Comparison of ENCODE assay signal across 9 cellular contexts in genomic region chr12:54549774-54550451, GRCh38. TPM values are rescaled to one million over a fixed set of nuclear protein-coding genes. Genes with fewer than 3 reads are reported as not detected.
DNase-seq lines count a peak whose midpoint lies in the region; ATAC-seq, FAIRE-seq and TF ChIP-seq lines count a peak whose summit lies in the region.
"Had no signal": no experiment of that assay in that cellular context is flagged by ENCODE, and none has a peak within 500 bp of the region (broad histone marks: within the 10 kb centered on the region; RNA-seq: fewer than 3 reads in every experiment).

No MANE protein-coding gene starts in this region.

- peaks cover 15% of the 10 kb centered on the region for H3K36me3 Mint-ChIP-seq in stimulated activated memory B cell treated with anti-CD40 and anti-IgM and Interleukin-4, amounts not matched to agents 10 μg/mL and 1 μg/mL and 100 μg/mL, for 72 hours

- H2AFZ ChIP-seq in GM12878 (ENCODE audit: control insufficient read depth, low read depth, low read length): no peak overlapping the region
- H2AFZ ChIP-seq in HepG2 (ENCODE audit: low read length): no peak overlapping the region

- H3K27me3 Mint-ChIP-seq in stimulated activated memory B cell treated with anti-CD40 and anti-IgM and Interleukin-4, amounts not matched to agents 10 μg/mL and 1 μg/mL and 100 μg/mL, for 72 hours: peaks cover 23% of the 10 kb centered on the region

- ATAC-seq in GM18498 (IDR thresholded peaks at IDR 0.05; ENCODE audit: unreplicated experiment) (peak; percentile 23), GM12878 (peak; percentile 40), HepG2 (peak; percentile 58)
- ATAC-seq in stimulated activated memory B cell treated with anti-CD40 and anti-IgM and Interleukin-4, amounts not matched to agents 10 μg/mL and 1 μg/mL and 100 μg/mL, for 72 hours: peak; percentile 69

- H3K4me2 ChIP-seq in GM12878 (ENCODE audit: control insufficient read depth, insufficient read depth): peak overlapping the region; percentile 73
- peak overlapping the region; percentile 46 for H3K4me2 ChIP-seq in HepG2 (ENCODE audit: low read depth, low read length)

- peaks cover 22% of the 10 kb centered on the region for H3K4me1 Mint-ChIP-seq in stimulated activated memory B cell treated with anti-CD40 and anti-IgM and Interleukin-4, amounts not matched to agents 10 μg/mL and 1 μg/mL and 100 μg/mL, for 72 hours

- H4K20me1 ChIP-seq in GM12878 (ENCODE audit: control insufficient read depth, insufficient read depth): no peaks in the 10 kb centered on the region
- H4K20me1 ChIP-seq in HepG2 (ENCODE audit: insufficient read depth, low read length): no peaks in the 10 kb centered on the region

- H3K79me2 ChIP-seq in GM12878 (ENCODE audit: control insufficient read depth, insufficient read depth, low read length) (no peaks in the 10 kb centered on the region), HepG2 (ENCODE audit: insufficient read depth, low read length) (no peaks in the 10 kb centered on the region)

- H3K9me3 ChIP-seq in GM12878 (replicated peaks; ENCODE audit: control insufficient read depth, insufficient read depth, low read length): no peaks in the 10 kb centered on the region
- no peaks in the 10 kb centered on the region for H3K9me3 ChIP-seq in HepG2 (ENCODE audit: low read length)

- BruUV-seq in GM12878 (replicated peaks; lab: Mats Ljungman, UMichigan) (no TSS peak), HepG2 (replicated peaks; lab: Mats Ljungman, UMichigan) (no TSS peak)

- H3K4me3 Mint-ChIP-seq in stimulated activated memory B cell treated with anti-CD40 and anti-IgM and Interleukin-4, amounts not matched to agents 10 μg/mL and 1 μg/mL and 100 μg/mL, for 72 hours: peak overlapping the region; percentile 89

- WGBS in GM12878 (ENCODE audit: insufficient coverage, insufficient replicate concordance, low lambda C conversion rate, missing lambda C conversion rate): 38% methylated on average over 20 of the region's 22 CpGs
- WGBS in HepG2 (ENCODE audit: low lambda C conversion rate): 23% methylated on average over 14 of the region's 22 CpGs

- POLR2A ChIA-PET in GM12878 (lab: Charles Lee) (interaction anchor here (1.0 to 1.6 kb wide), 2 partner anchors 11 to 29 kb away, joined by 3 to 5 read pairs; no protein-coding TSS in a partner anchor), HepG2 (lab: Yijun Ruan, JAX) (no interaction called here)

- in situ Hi-C loops in GM12878 (cut with MboI): no loop called here
- in situ Hi-C loops in HepG2 (cut with HindIII; ENCODE audit: extremely low pct_ligation_motif_present, low pct_unique_long_range_greater_than_20kb): no loop called here

- TF ChIP-seq RAD21 in GM12878 (IDR thresholded peaks at IDR 0.05; ENCODE audit: insufficient read depth, low read depth, low read length) (no peak), HepG2 (CRISPR knock-in tag; IDR thresholded peaks at IDR 0.05) (no peak)

- SMC1A ChIA-PET in GM12878 (lab: Charles Lee; ENCODE audit: uncharacterized antibody, unreplicated experiment): no interaction called here

- FAIRE-seq in GM12878 (lab: Jason Lieb, UNC) (no peak), HepG2 (lab: Jason Lieb, UNC) (no peak)

- TF ChIP-seq CTCF in GM12878 (IDR thresholded peaks at IDR 0.05 in 2 of 3, conservative IDR thresholded peaks at IDR 0.05 in 1 of 3; ENCODE audit: control insufficient read depth in 2 of 3, extremely low read depth in 1 of 3, insufficient read depth in 1 of 3, low read depth in 3 of 3, low read length in 3 of 3) (no peak), HepG2 (CRISPR knock-in tag; IDR thresholded peaks at IDR 0.05) (no peak)

- intact Hi-C loops in GM12878 (cut with micrococcal nuclease; ENCODE audit: unreplicated experiment): no loop called here
- intact Hi-C loops in HepG2 (cut with micrococcal nuclease; ENCODE audit: unreplicated experiment): no loop called here

- peak; percentile 59; the same call in 1 of the 2 replicates for TF ChIP-seq POLR2A in GM12878 (IDR thresholded peaks at IDR 0.05; ENCODE audit: low read depth, low read length)
- no peak for TF ChIP-seq POLR2A in HepG2 (IDR thresholded peaks at IDR 0.05; ENCODE audit: insufficient read depth in 1 of 2, low read depth in 2 of 2, low read length in 2 of 2)

- RAD21 ChIA-PET in GM12878 (lab: Charles Lee; ENCODE audit: unreplicated experiment): no interaction called here

- H3K4me3 ChIP-seq in GM12878 (peak overlapping the region; percentile 45), HepG2 (replicated peaks in 1 of 3; ENCODE audit: insufficient read depth in 1 of 3, low read depth in 2 of 3, low read length in 3 of 3) (peak overlapping the region in 1 of 3 experiments; percentile 50; a peak in 1 of 6 replicates)

- CTCF ChIA-PET in GM12878 (lab: Yijun Ruan, JAX) (interaction anchor here (1.0 to 2.4 kb wide), 2 partner anchors 30 to 151 kb away, joined by 4 to 6 read pairs; no protein-coding TSS in a partner anchor), HepG2 (lab: Yijun Ruan, JAX; ENCODE audit: low intra/inter-chr PET ratio, low total read pairs) (no interaction called here)

- H3K27me3 ChIP-seq in GM12878 (replicated peaks in 1 of 2; ENCODE audit: control insufficient read depth in 2 of 2, insufficient read depth in 2 of 2, low read length in 1 of 2) (no peaks in the 10 kb centered on the region), HepG2 (ENCODE audit: control insufficient read depth in 1 of 2, insufficient read depth in 2 of 2, low read length in 2 of 2) (peaks cover 4 to 34% of the 10 kb centered on the region in 2 experiments; a peak in 3 of 5 replicates)

- peaks cover 5% of the 10 kb centered on the region; the same call in 1 of the 2 replicates for H3K4me1 ChIP-seq in GM12878 (ENCODE audit: control insufficient read depth, insufficient read depth, low read length)
- H3K4me1 ChIP-seq in HepG2 (ENCODE audit: insufficient read depth, low read length): no peaks in the 10 kb centered on the region

- peak overlapping the region; percentile 69 for H3K27ac Mint-ChIP-seq in stimulated activated memory B cell treated with anti-CD40 and anti-IgM and Interleukin-4, amounts not matched to agents 10 μg/mL and 1 μg/mL and 100 μg/mL, for 72 hours

- DNase-seq in NAMALWA (ENCODE audit: low spot score) (peak; percentile 11), GM12878 (ENCODE audit: low read depth, low spot score) (no peak), HepG2 (ENCODE audit: low spot score) (no peak), SIG-M5 (lab: John Stamatoyannopoulos, UW) (no peak), NCI-H2081 (lab: John Stamatoyannopoulos, UW) (no peak), medulla oblongata (ENCODE audit: extremely low spot score) (no peak)

- TF ChIP-seq EP300 in GM12878 (IDR thresholded peaks at IDR 0.05; ENCODE audit: borderline replicate concordance in 1 of 2, control insufficient read depth in 1 of 2, low read depth in 2 of 2, low read length in 2 of 2) (no peak), HepG2 (IDR thresholded peaks at IDR 0.05; ENCODE audit: low read depth in 2 of 2, low read length in 2 of 2) (no peak), HepG2 (CRISPR knock-in tag; IDR thresholded peaks at IDR 0.05; ENCODE audit: borderline replicate concordance) (no peak)

- H3K9ac ChIP-seq in GM12878 (ENCODE audit: control insufficient read depth, insufficient read depth, low read length) (no peak overlapping the region), HepG2 (ENCODE audit: insufficient read depth, low read depth, low read length) (no peak overlapping the region)

- H3K9me3 Mint-ChIP-seq in stimulated activated memory B cell treated with anti-CD40 and anti-IgM and Interleukin-4, amounts not matched to agents 10 μg/mL and 1 μg/mL and 100 μg/mL, for 72 hours: no peaks in the 10 kb centered on the region

- no peak overlapping the region for H3K27ac ChIP-seq in GM12878 (ENCODE audit: control insufficient read depth, insufficient read depth)
- no peak overlapping the region for H3K27ac ChIP-seq in HepG2 (ENCODE audit: extremely low read length, insufficient read depth, low read length)

- no peaks in the 10 kb centered on the region; a peak in 1 of 4 replicates for H3K36me3 ChIP-seq in GM12878 (ENCODE audit: control insufficient read depth in 2 of 2, insufficient read depth in 2 of 2, low read length in 1 of 2)
- H3K36me3 ChIP-seq in HepG2 (replicated peaks in 1 of 2; ENCODE audit: control insufficient read depth in 1 of 2, insufficient read depth in 2 of 2, low read length in 2 of 2): no peaks in the 10 kb centered on the region

RNA-seq across cellular contexts. Expression of gene PDE1B, which starts 0.5 kb away (rescaled TPM):
- 42.2 and 44.3 TPM in 2 replicates for total RNA-seq in GM12878 (2013; cell fraction: nucleolus; rRNA removed)
- total RNA-seq in GM12878 (2014; rRNA removed) (3.3 and 3.6 TPM in 2 replicates), GM12878 (2014; rRNA removed; fragmentation: Illumina TruSeq; extraction: Trizol) (2.4 and 2.9 TPM in 2 replicates), GM12878 (2021) (2.6 and 3.5 TPM in 2 replicates), HepG2 (2016; rRNA removed; fragmentation: Illumina TruSeq; extraction: Trizol) (not detected in 2 replicates)
- polyA plus RNA-seq in GM12878 (2011; ENCODE audit: low read depth): 5.6 TPM
- polyA plus RNA-seq in GM12878 (2011; rRNA removed) (8.1 and 10.3 TPM in 2 replicates), GM12878 (2014; fragmentation: Illumina TruSeq; extraction: Trizol) (6.5 and 7.6 TPM in 2 replicates), GM12878 (2014; fragmentation: Nextera tagmentation; extraction: Ambion mirVana) (under 1 TPM; 0.26 to 0.49 TPM), GM12878 (2014; rRNA removed) (6.4 TPM in 2 replicates), GM12878 (2016; fragmentation: Nextera tagmentation; extraction: Ambion mirVana) (1 to 10 TPM; 1.0 to 1.4 TPM), HepG2 (2011; rRNA removed) (not detected in 2 replicates)
- polyA plus RNA-seq in GM12878 (2011; cell fraction: cytosol; rRNA removed): 6.9 and 7.7 TPM in 2 replicates
- 43.2 and 43.5 TPM in 2 replicates for polyA plus RNA-seq in GM12878 (2011; cell fraction: nucleus; rRNA removed)
- polyA plus RNA-seq in GM12878 (2012): 4.9 and 8.2 TPM in 2 replicates
- 8.9 and 11.4 TPM in 2 replicates for polyA minus RNA-seq in GM12878 (2011; rRNA and poly(A)+ RNA removed)
- polyA minus RNA-seq in GM12878 (2011; cell fraction: cytosol; rRNA and poly(A)+ RNA removed): 1.5 TPM in 2 replicates
- 8.6 and 15.8 TPM in 2 replicates for polyA minus RNA-seq in GM12878 (2011; cell fraction: nucleus; rRNA and poly(A)+ RNA removed)
- total RNA-seq in HepG2 (2016; cell fraction: cytosol; rRNA removed; fragmentation: Illumina TruSeq; extraction: Trizol; ENCODE audit: low read depth): not detected in 2 replicates
- not detected in 2 replicates for total RNA-seq in HepG2 (2016; cell fraction: insoluble cytoplasmic fraction; rRNA removed; fragmentation: Illumina TruSeq; extraction: Trizol)
- not detected in 2 replicates for total RNA-seq in HepG2 (2016; cell fraction: membrane; rRNA removed; fragmentation: Illumina TruSeq; extraction: Trizol)
- not detected in 2 replicates for total RNA-seq in HepG2 (2016; cell fraction: nucleus; rRNA removed; fragmentation: Illumina TruSeq; extraction: Trizol)
- polyA plus RNA-seq in HepG2 (2011; cell fraction: cytosol; rRNA removed): not detected in 2 replicates
- not detected in 2 replicates for polyA plus RNA-seq in HepG2 (2011; cell fraction: nucleus; rRNA removed)
- not detected in 2 replicates for polyA plus RNA-seq in HepG2 (2012)
- polyA plus RNA-seq in HepG2 (2016; cell fraction: cytosol; fragmentation: Illumina TruSeq; extraction: Trizol; ENCODE audit: low read depth): not detected in 2 replicates
- polyA plus RNA-seq in HepG2 (2016; cell fraction: insoluble cytoplasmic fraction; fragmentation: Illumina TruSeq; extraction: Trizol; ENCODE audit: low read depth): not detected in 2 replicates
- not detected in 2 replicates for polyA plus RNA-seq in HepG2 (2016; cell fraction: membrane; fragmentation: Illumina TruSeq; extraction: Trizol; ENCODE audit: low read depth)
- polyA plus RNA-seq in HepG2 (2016; cell fraction: nucleus; fragmentation: Illumina TruSeq; extraction: Trizol; ENCODE audit: insufficient read depth, low read depth): not detected in 2 replicates
- not detected in 2 replicates for polyA minus RNA-seq in HepG2 (2011; rRNA and poly(A)+ RNA removed; ENCODE audit: low replicate concordance)
- polyA minus RNA-seq in HepG2 (2011; cell fraction: cytosol; rRNA and poly(A)+ RNA removed): not detected in 2 replicates
- not detected in 2 replicates for polyA minus RNA-seq in HepG2 (2011; cell fraction: nucleus; rRNA and poly(A)+ RNA removed)

RNA-seq across cellular contexts. Expression of gene PPP1R1A, which starts 38.5 kb away (rescaled TPM):
- not detected in 2 replicates for total RNA-seq in GM12878 (2013; cell fraction: nucleolus; rRNA removed)
- total RNA-seq in GM12878 (2014; rRNA removed) (not detected in 2 replicates), GM12878 (2014; rRNA removed; fragmentation: Illumina TruSeq; extraction: Trizol) (not detected in 2 replicates), GM12878 (2021) (not detected in 2 replicates), HepG2 (2016; rRNA removed; fragmentation: Illumina TruSeq; extraction: Trizol) (0.20 TPM in 1 of 2 replicates, not detected in the other)
- 0.16 TPM for polyA plus RNA-seq in GM12878 (2011; ENCODE audit: low read depth)
- polyA plus RNA-seq in GM12878 (2011; rRNA removed) (not detected in 2 replicates), GM12878 (2014; fragmentation: Illumina TruSeq; extraction: Trizol) (0.25 TPM in 1 of 2 replicates, not detected in the other), GM12878 (2014; fragmentation: Nextera tagmentation; extraction: Ambion mirVana) (under 1 TPM in 1 of 2 experiments, not detected in 1; 0.03 TPM), GM12878 (2014; rRNA removed) (0.08 TPM in 1 of 2 replicates, not detected in the other), GM12878 (2016; fragmentation: Nextera tagmentation; extraction: Ambion mirVana) (under 1 TPM in 1 of 2 experiments, not detected in 1; 0.07 TPM), HepG2 (2011; rRNA removed) (not detected in 2 replicates)
- not detected in 2 replicates for polyA plus RNA-seq in GM12878 (2011; cell fraction: cytosol; rRNA removed)
- polyA plus RNA-seq in GM12878 (2011; cell fraction: nucleus; rRNA removed): not detected in 2 replicates
- polyA plus RNA-seq in GM12878 (2012): 0.13 and 0.28 TPM in 2 replicates
- polyA minus RNA-seq in GM12878 (2011; rRNA and poly(A)+ RNA removed): not detected in 2 replicates
- not detected in 2 replicates for polyA minus RNA-seq in GM12878 (2011; cell fraction: cytosol; rRNA and poly(A)+ RNA removed)
- polyA minus RNA-seq in GM12878 (2011; cell fraction: nucleus; rRNA and poly(A)+ RNA removed): not detected in 2 replicates
- 2.0 and 3.3 TPM in 2 replicates for total RNA-seq in HepG2 (2016; cell fraction: cytosol; rRNA removed; fragmentation: Illumina TruSeq; extraction: Trizol; ENCODE audit: low read depth)
- total RNA-seq in HepG2 (2016; cell fraction: insoluble cytoplasmic fraction; rRNA removed; fragmentation: Illumina TruSeq; extraction: Trizol): 0.32 TPM in 1 of 2 replicates, not detected in the other
- 2.0 TPM in 2 replicates for total RNA-seq in HepG2 (2016; cell fraction: membrane; rRNA removed; fragmentation: Illumina TruSeq; extraction: Trizol)
- not detected in 2 replicates for total RNA-seq in HepG2 (2016; cell fraction: nucleus; rRNA removed; fragmentation: Illumina TruSeq; extraction: Trizol)
- polyA plus RNA-seq in HepG2 (2011; cell fraction: cytosol; rRNA removed): not detected in 2 replicates
- polyA plus RNA-seq in HepG2 (2011; cell fraction: nucleus; rRNA removed): not detected in 2 replicates
- not detected in 2 replicates for polyA plus RNA-seq in HepG2 (2012)
- 6.8 and 7.3 TPM in 2 replicates for polyA plus RNA-seq in HepG2 (2016; cell fraction: cytosol; fragmentation: Illumina TruSeq; extraction: Trizol; ENCODE audit: low read depth)
- 0.42 and 0.51 TPM in 2 replicates for polyA plus RNA-seq in HepG2 (2016; cell fraction: insoluble cytoplasmic fraction; fragmentation: Illumina TruSeq; extraction: Trizol; ENCODE audit: low read depth)
- polyA plus RNA-seq in HepG2 (2016; cell fraction: membrane; fragmentation: Illumina TruSeq; extraction: Trizol; ENCODE audit: low read depth): 3.8 and 4.0 TPM in 2 replicates
- polyA plus RNA-seq in HepG2 (2016; cell fraction: nucleus; fragmentation: Illumina TruSeq; extraction: Trizol; ENCODE audit: insufficient read depth, low read depth): 0.74 TPM in 1 of 2 replicates, not detected in the other
- polyA minus RNA-seq in HepG2 (2011; rRNA and poly(A)+ RNA removed; ENCODE audit: low replicate concordance): not detected in 2 replicates
- polyA minus RNA-seq in HepG2 (2011; cell fraction: cytosol; rRNA and poly(A)+ RNA removed): not detected in 2 replicates
- not detected in 2 replicates for polyA minus RNA-seq in HepG2 (2011; cell fraction: nucleus; rRNA and poly(A)+ RNA removed)
- total RNA-seq: SK-MEL-5 had no signal

RNA-seq across cellular contexts. Expression of gene NCKAP1L, which starts 52.4 kb away (rescaled TPM):
- 538 and 552 TPM in 2 replicates for total RNA-seq in GM12878 (2013; cell fraction: nucleolus; rRNA removed)
- total RNA-seq in GM12878 (2014; rRNA removed): 152 and 168 TPM in 2 replicates
- total RNA-seq in GM12878 (2014; rRNA removed; fragmentation: Illumina TruSeq; extraction: Trizol): 131 and 136 TPM in 2 replicates
- 131 and 133 TPM in 2 replicates for total RNA-seq in GM12878 (2021)
- polyA plus RNA-seq in GM12878 (2011; ENCODE audit: low read depth): 80.6 TPM
- polyA plus RNA-seq in GM12878 (2011; rRNA removed): 206 and 215 TPM in 2 replicates
- 179 and 182 TPM in 2 replicates for polyA plus RNA-seq in GM12878 (2011; cell fraction: cytosol; rRNA removed)
- polyA plus RNA-seq in GM12878 (2011; cell fraction: nucleus; rRNA removed): 197 and 210 TPM in 2 replicates
- polyA plus RNA-seq in GM12878 (2012): 110 and 117 TPM in 2 replicates
- 123 and 147 TPM in 2 replicates for polyA plus RNA-seq in GM12878 (2014; fragmentation: Illumina TruSeq; extraction: Trizol)
- 10 to 100 TPM; 16.9 to 41.0 TPM for polyA plus RNA-seq in GM12878 (2014; fragmentation: Nextera tagmentation; extraction: Ambion mirVana)
- 96.8 and 101 TPM in 2 replicates for polyA plus RNA-seq in GM12878 (2014; rRNA removed)
- polyA plus RNA-seq in GM12878 (2016; fragmentation: Nextera tagmentation; extraction: Ambion mirVana): 10 to 100 TPM; 84.7 to 87.9 TPM
- polyA minus RNA-seq in GM12878 (2011; rRNA and poly(A)+ RNA removed): 397 and 407 TPM in 2 replicates
- polyA minus RNA-seq in GM12878 (2011; cell fraction: cytosol; rRNA and poly(A)+ RNA removed): 60.1 and 82.5 TPM in 2 replicates
- polyA minus RNA-seq in GM12878 (2011; cell fraction: nucleus; rRNA and poly(A)+ RNA removed): 133 and 150 TPM in 2 replicates
- total RNA-seq in HepG2 (2016; rRNA removed; fragmentation: Illumina TruSeq; extraction: Trizol): not detected in 2 replicates
- not detected in 2 replicates for total RNA-seq in HepG2 (2016; cell fraction: cytosol; rRNA removed; fragmentation: Illumina TruSeq; extraction: Trizol; ENCODE audit: low read depth)
- not detected in 2 replicates for total RNA-seq in HepG2 (2016; cell fraction: insoluble cytoplasmic fraction; rRNA removed; fragmentation: Illumina TruSeq; extraction: Trizol)
- total RNA-seq in HepG2 (2016; cell fraction: membrane; rRNA removed; fragmentation: Illumina TruSeq; extraction: Trizol): not detected in 2 replicates
- total RNA-seq in HepG2 (2016; cell fraction: nucleus; rRNA removed; fragmentation: Illumina TruSeq; extraction: Trizol): not detected in 2 replicates
- polyA plus RNA-seq in HepG2 (2011; rRNA removed): not detected in 2 replicates
- 0.01 and 0.08 TPM in 2 replicates for polyA plus RNA-seq in HepG2 (2011; cell fraction: cytosol; rRNA removed)
- polyA plus RNA-seq in HepG2 (2011; cell fraction: nucleus; rRNA removed): 0.11 and 0.14 TPM in 2 replicates
- polyA plus RNA-seq in HepG2 (2012): not detected in 2 replicates
- polyA plus RNA-seq in HepG2 (2016; cell fraction: cytosol; fragmentation: Illumina TruSeq; extraction: Trizol; ENCODE audit: low read depth): not detected in 2 replicates
- polyA plus RNA-seq in HepG2 (2016; cell fraction: insoluble cytoplasmic fraction; fragmentation: Illumina TruSeq; extraction: Trizol; ENCODE audit: low read depth): not detected in 2 replicates
- polyA plus RNA-seq in HepG2 (2016; cell fraction: membrane; fragmentation: Illumina TruSeq; extraction: Trizol; ENCODE audit: low read depth): not detected in 2 replicates
- polyA plus RNA-seq in HepG2 (2016; cell fraction: nucleus; fragmentation: Illumina TruSeq; extraction: Trizol; ENCODE audit: insufficient read depth, low read depth): not detected in 2 replicates
- polyA minus RNA-seq in HepG2 (2011; rRNA and poly(A)+ RNA removed; ENCODE audit: low replicate concordance): 0.08 and 0.26 TPM in 2 replicates
- polyA minus RNA-seq in HepG2 (2011; cell fraction: cytosol; rRNA and poly(A)+ RNA removed): not detected in 2 replicates
- not detected in 2 replicates for polyA minus RNA-seq in HepG2 (2011; cell fraction: nucleus; rRNA and poly(A)+ RNA removed)
- total RNA-seq: SK-MEL-5 had no signal

Comparison
In these comparisons a context has a peak if more than half of its experiments do, and no peak if none do; other contexts are left out.
1. RNA of gene NCKAP1L, which starts 52.4 kb away (total RNA-seq): 131 to 552 TPM in GM12878; not detected in HepG2; every median in the first group is over 100 times any median in the second.
2. Peak in every context shown above with its lines, with median percentiles within 50 percentile points of each other: ATAC-seq.